Comparison of ENCODE assay signal across 23 cellular contexts in genomic region chr14:67474366-67474765, GRCh38. TPM values are rescaled to one million over a fixed set of nuclear protein-coding genes. Genes with fewer than 3 reads are reported as not detected.
"Had no signal": no experiment of that assay in that cellular context is flagged by ENCODE, and none has a peak within 500 bp of the region (broad histone marks: within the 10 kb centered on the region; RNA-seq: fewer than 3 reads in every experiment).

No MANE protein-coding gene starts in this region.

- DNase-seq: activated CD4-positive, alpha-beta T cell treated with anti-CD3 and anti-CD28 coated beads for 48 hours; activated CD4-positive, alpha-beta T cell treated with anti-CD3 and anti-CD28 coated beads, Interleukin-2, amount 50 U/mL, for 4 hours; activated CD4-positive, CD25-positive, alpha-beta regulatory T cell treated with anti-CD3 and anti-CD28 coated beads, Interleukin-2, amount 50 U/mL, for 72 hours; activated CD8-positive, alpha-beta memory T cell treated with anti-CD3 and anti-CD28 coated beads for 24 hours; activated effector memory CD4-positive, alpha-beta T cell treated with anti-CD3 and anti-CD28 coated beads, Interleukin-2, amount 50 U/mL, for 16 hours; activated naive CD4-positive, alpha-beta T cell treated with Interleukin-2 at 50 U/mL for 16 hours; activated T-cell treated with anti-CD3 and anti-CD28 coated beads, Interleukin-2, amount 50 U/mL, for 4 hours; anterior cingulate cortex; cerebellar nuclear complex; MG63; NCI-H1105 treated with DMSO at 0.1 percent for 48 hours; NCI-H1436 treated with DMSO at 0.1 percent for 48 hours; NCI-H187; NCI-H2081; NCI-H510A treated with DMSO at 0.1 percent for 48 hours; PC-3; SHP77; SW 1271 had no signal

- H3K36me3 ChIP-seq: MG63, SJSA1 had no signal

- H3K4me3 ChIP-seq: MG63, SJSA1 had no signal

- H3K4me1 ChIP-seq: SJSA1 had no signal

- H3K27ac ChIP-seq: SJSA1 had no signal

- FAIRE-seq: RCC 7860 had no signal

- H3K27me3 ChIP-seq: MG63, SJSA1 had no signal

- H3K9me3 ChIP-seq: MG63, SJSA1 had no signal

- ATAC-seq: activated naive CD4-positive, alpha-beta T cell treated with anti-CD3 and anti-CD28 coated beads, Interleukin-2, amount 50 U/mL, for 72 hours; activated T-cell treated with anti-CD3 and anti-CD28 coated beads, Interleukin-2, amount 50 U/mL, for 4 hours; PC-3; SK-N-SH treated with all-trans-retinoic acid at 6 μM for 48 hours; WTC11 had no signal

RNA-seq across cellular contexts. Expression of gene TMEM229B, which starts 14.2 kb away (rescaled TPM):
- total RNA-seq: PC-3 had no signal
